In the genomic region with DNA sequence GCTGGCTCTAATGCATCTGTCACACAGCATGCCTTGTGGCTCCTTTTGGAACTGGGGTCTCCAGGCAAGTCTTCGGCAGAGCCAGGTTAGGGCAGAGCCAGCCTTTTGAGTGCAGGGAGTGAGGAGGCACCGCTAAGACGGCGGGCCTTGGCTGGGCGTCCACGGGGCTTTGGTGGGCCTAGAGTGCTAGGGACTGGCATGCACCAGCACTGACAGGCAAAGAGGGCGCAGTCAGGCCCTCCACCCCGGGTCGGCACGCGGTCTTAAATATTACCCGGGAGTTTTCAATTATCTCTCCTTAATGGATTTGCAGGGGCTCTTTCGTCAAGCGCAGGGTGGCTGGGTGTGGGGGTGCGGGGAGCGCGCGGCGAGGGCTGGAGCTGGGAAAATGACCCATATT, we compare ENCODE assay signal across 8 cellular contexts.
"Had no signal": no experiment of that assay in that cellular context is flagged by ENCODE, and none has a peak within 500 bp of the region (broad histone marks: within the 10 kb centered on the region; RNA-seq: fewer than 3 reads in every experiment).

No MANE protein-coding gene starts in this region.

- FAIRE-seq: G401.6, GM12878, GM12891, GM12892, GM18507, GM19239 had no signal

- DNase-seq: GDM1, GF-D8 had no signal
